Comparison of ENCODE assay signal across 8 cellular contexts in genomic region chr3:172490198-172490669, GRCh38. TPM values are rescaled to one million over a fixed set of nuclear protein-coding genes. Genes with fewer than 3 reads are reported as not detected.
DNase-seq lines count a peak whose midpoint lies in the region; ATAC-seq and TF ChIP-seq lines count a peak whose summit lies in the region.
"Not testable (repeated sequence)": the region's sequence is repeated elsewhere in the genome, so short reads cannot be mapped to it uniquely, and the experiment has no call there.

No MANE protein-coding gene starts in this region.

- H3K4me3 ChIP-seq in AG09309 (ENCODE audit: control insufficient read depth, low read depth, low read length); colonic mucosa; kidney epithelial cell (ENCODE audit: low read depth, low read length): not testable (repeated sequence)

- peak; percentile 88 for ATAC-seq in GM19035 (IDR thresholded peaks at IDR 0.05; ENCODE audit: unreplicated experiment)

- peak; percentile 73 for TF ChIP-seq CTCF in AG09309 (IDR thresholded peaks at IDR 0.05; ENCODE audit: control insufficient read depth, insufficient read depth, low read depth, low read length, missing control alignments)
- TF ChIP-seq CTCF in colonic mucosa (IDR thresholded peaks at IDR 0.05): peak; percentile 55
- peak; percentile 68 for TF ChIP-seq CTCF in kidney epithelial cell (IDR thresholded peaks at IDR 0.05; ENCODE audit: insufficient read depth, low read length, poor library complexity, severe bottlenecking)

- not testable (repeated sequence) for H3K9me3 ChIP-seq in colonic mucosa

- H3K27me3 ChIP-seq in colonic mucosa; kidney epithelial cell (ENCODE audit: control insufficient read depth, insufficient read depth, low read length): not testable (repeated sequence)

- not testable (repeated sequence) for H3K9ac ChIP-seq in colonic mucosa (ENCODE audit: low read depth in 2 of 2, low read length in 2 of 2)

- DNase-seq in AG09309 (ENCODE audit: low read depth); kidney epithelial cell (ENCODE audit: low read depth): not testable (repeated sequence)
- DNase-seq in HS-27A (ENCODE audit: low read depth): peak; percentile 38
- peak; percentile 33 for DNase-seq in NK-92 treated with Interleukin-12 subunit alpha and Interleukin-12 subunit beta, amount 100 ng/mL, for 24 hours (lab: John Stamatoyannopoulos, UW)
- DNase-seq in activated CD4-positive, alpha-beta T cell treated with anti-CD3 and anti-CD28 coated beads, Interleukin-2, amount 50 U/mL, for 48 hours: peak; percentile 84 to 88
- peak; percentile 90 for DNase-seq in colonic mucosa
- DNase-seq in stimulated activated CD4-positive, alpha-beta T cell treated with anti-CD3 and anti-CD28 coated beads, Interleukin-1b, Interleukin-23, amount 100 ng/mL, for 4 hours (ENCODE audit: low read depth in 2 of 2): peak; percentile 79 to 80

- H3K36me3 ChIP-seq in colonic mucosa; kidney epithelial cell (ENCODE audit: control insufficient read depth, insufficient read depth, low read length): not testable (repeated sequence)

- intact Hi-C loops in colonic mucosa (cut with DNase I): not testable (repeated sequence)

- H3K27ac ChIP-seq in colonic mucosa: not testable (repeated sequence)

- H3K4me1 ChIP-seq in colonic mucosa: not testable (repeated sequence)

RNA-seq across cellular contexts. Expression of gene TNFSF10, which starts 33.0 kb away (rescaled TPM):
- 100 to 1,000 TPM in 1 of 2 donors, 10 to 100 TPM in 1; 57.2 to 118 TPM for total RNA-seq in colonic mucosa
- total RNA-seq in kidney epithelial cell: 8.6 and 16.5 TPM in 2 replicates

RNA-seq across cellular contexts. Expression of gene GHSR, which starts 42.0 kb away (rescaled TPM):
- total RNA-seq in colonic mucosa (not detected), kidney epithelial cell (not detected in 2 replicates)
